Comparison of ENCODE assay signal across 16 cellular contexts in the genomic region with DNA sequence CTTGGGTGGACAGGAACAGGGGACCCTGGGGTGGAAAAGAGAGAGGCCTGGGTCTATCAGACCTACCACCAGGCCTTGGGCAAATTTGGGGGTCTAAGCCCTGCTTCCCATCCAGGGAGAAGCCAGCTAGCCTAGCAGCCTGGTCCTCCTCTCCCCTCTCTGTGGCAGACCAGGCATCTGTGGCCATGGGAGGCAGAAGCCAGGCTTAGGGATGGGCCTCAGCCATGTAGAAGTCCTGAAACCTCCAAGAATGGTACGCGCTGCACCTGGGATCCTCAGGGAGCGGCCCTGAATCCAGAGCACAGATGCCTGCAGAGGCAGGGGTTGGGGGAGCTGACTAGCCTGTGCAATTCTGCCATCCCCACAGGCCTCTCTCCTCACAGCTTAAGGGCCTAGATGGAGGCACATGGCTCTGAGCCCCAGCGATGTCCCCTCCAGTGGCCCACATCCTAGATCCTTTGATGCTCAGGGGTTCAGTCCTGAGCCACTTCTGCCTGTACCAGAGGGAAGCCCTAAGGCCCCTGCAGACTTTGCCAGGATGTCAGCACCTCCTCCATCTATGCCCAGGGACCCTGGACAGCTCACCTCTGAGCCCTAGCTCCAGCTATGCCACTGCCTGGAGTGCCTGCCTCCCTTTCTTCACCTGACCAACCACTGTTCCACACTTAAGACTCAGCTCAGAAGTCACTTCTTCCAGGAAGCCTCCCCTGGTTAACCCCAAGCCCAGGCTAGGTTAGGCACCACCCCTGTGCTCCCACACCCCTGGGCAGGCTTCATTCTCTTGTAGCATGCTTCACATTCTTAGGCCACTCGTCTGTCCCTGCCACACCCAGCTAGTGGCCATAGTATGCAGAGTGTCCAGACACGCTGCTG. TPM values are rescaled to one million over a fixed set of nuclear protein-coding genes. Genes with fewer than 3 reads are reported as not detected.
DNase-seq lines count a peak whose midpoint lies in the region; ATAC-seq and TF ChIP-seq lines count a peak whose summit lies in the region.
"Had no signal": no experiment of that assay in that cellular context is flagged by ENCODE, and none has a peak within 500 bp of the region (broad histone marks: within the 10 kb centered on the region; RNA-seq: fewer than 3 reads in every experiment).

No MANE protein-coding gene starts in this region.

- TF ChIP-seq EP300 in Ishikawa (IDR thresholded peaks at IDR 0.05; ENCODE audit: borderline replicate concordance): no peak

- H3K9ac ChIP-seq in endodermal cell (ENCODE audit: extremely low read depth, low read length, poor library complexity, severe bottlenecking) (no peak overlapping the region), trophoblast cell (ENCODE audit: low read length) (no peak overlapping the region)

- no peak overlapping the region for H3K27ac ChIP-seq in endodermal cell (ENCODE audit: low read depth, low read length)
- no peak overlapping the region for H3K27ac ChIP-seq in trophoblast cell (ENCODE audit: low read depth, low read length)
- H3K27ac ChIP-seq: coronary artery had no signal

- peak; percentile 70 for DNase-seq in Caki2 (ENCODE audit: low read depth)
- peak; percentile 63 for DNase-seq in endodermal cell
- DNase-seq in trophoblast cell: peak; percentile 36 to 52
- DNase-seq in NCI-H2227 treated with DMSO at 0.1 percent for 48 hours (lab: John Stamatoyannopoulos, UW): no peak
- DNase-seq in NK-92 treated with Interleukin-12 subunit alpha and Interleukin-12 subunit beta, amount 100 ng/mL, for 24 hours (lab: John Stamatoyannopoulos, UW): no peak
- DNase-seq: activated CD4-positive, alpha-beta memory T cell treated with anti-CD3 and anti-CD28 coated beads, Interleukin-2, amount 10 ng/mL, durations not matched to agents 7 days and 5 days; kidney glomerular epithelial cell; NCI-H187; nucleus accumbens; stimulated activated CD4-positive, alpha-beta T cell treated with anti-CD3 and anti-CD28 coated beads, Interleukin-2, amount 100 ng/mL, for 24 hours; stimulated activated naive CD4-positive, alpha-beta T cell; T-helper 2 cell had no signal

- peaks cover 23% of the 10 kb centered on the region for H3K4me1 Mint-ChIP-seq in endodermal cell
- H3K4me1 Mint-ChIP-seq: activated CD4-positive, alpha-beta memory T cell treated with anti-CD3 and anti-CD28 coated beads, Interleukin-2, amount 10 ng/mL, durations not matched to agents 7 days and 5 days had no signal

- H3K79me1 ChIP-seq in trophoblast cell (ENCODE audit: low read length): no peaks in the 10 kb centered on the region

- no peak overlapping the region for H3K4ac ChIP-seq in trophoblast cell (ENCODE audit: low read depth, low read length)

- H3K18ac ChIP-seq in trophoblast cell (ENCODE audit: low read length): no peak overlapping the region

- TF ChIP-seq CTCF in endodermal cell (conservative IDR thresholded peaks at IDR 0.05): no peak

- no peak overlapping the region for H3K4me3 ChIP-seq in endodermal cell (ENCODE audit: low read length)
- no peak overlapping the region for H3K4me3 ChIP-seq in trophoblast cell (ENCODE audit: low read depth, low read length)
- H3K4me3 ChIP-seq: coronary artery had no signal

- H2BK12ac ChIP-seq in trophoblast cell (ENCODE audit: low read length): no peak overlapping the region

- no peaks in the 10 kb centered on the region for H3K9me3 Mint-ChIP-seq in endodermal cell
- H3K9me3 Mint-ChIP-seq: activated CD4-positive, alpha-beta memory T cell treated with anti-CD3 and anti-CD28 coated beads, Interleukin-2, amount 10 ng/mL, durations not matched to agents 7 days and 5 days had no signal

- H3K79me2 ChIP-seq in trophoblast cell (ENCODE audit: control insufficient read depth, insufficient read depth, low read length, poor library complexity): no peaks in the 10 kb centered on the region

- in situ Hi-C loops in Caki2 (cut with HindIII; ENCODE audit: low pct_unique_long_range_greater_than_20kb, low sequenced_read_pairs): no loop called here

- no peaks in the 10 kb centered on the region for H3K9me3 ChIP-seq in endodermal cell (ENCODE audit: control insufficient read depth, low read length)
- peaks cover 1% of the 10 kb centered on the region for H3K9me3 ChIP-seq in trophoblast cell (ENCODE audit: insufficient read depth, low read depth, low read length)

- no peaks in the 10 kb centered on the region for H3K36me3 ChIP-seq in endodermal cell (ENCODE audit: control insufficient read depth, insufficient read depth, low read length)
- H3K36me3 ChIP-seq in trophoblast cell (ENCODE audit: control insufficient read depth in 1 of 2, insufficient read depth in 2 of 2, low read length in 2 of 2): no peaks in the 10 kb centered on the region

- H2AFZ ChIP-seq in trophoblast cell (ENCODE audit: insufficient read depth, low read length, poor library complexity): no peak overlapping the region

- no peaks in the 10 kb centered on the region for H3K36me3 Mint-ChIP-seq in endodermal cell (ENCODE audit: low read depth)
- H3K36me3 Mint-ChIP-seq: activated naive CD8-positive, alpha-beta T cell had no signal

- no peak overlapping the region for H2BK120ac ChIP-seq in trophoblast cell (ENCODE audit: insufficient read depth, low read length, poor library complexity)

- 89 to 91% methylated on average over 6 of the region's 6 CpGs for WGBS in endodermal cell (ENCODE audit: insufficient coverage in 1 of 2, insufficient read length in 1 of 2), 2 experiments
- no CpG with 5 or more reads among the region's 6 CpGs for WGBS in trophoblast cell (ENCODE audit: extremely low coverage, insufficient coverage, insufficient read length)

- H2AK5ac ChIP-seq in trophoblast cell (ENCODE audit: low read length): no peak overlapping the region

- no peak overlapping the region for H3K23ac ChIP-seq in trophoblast cell (ENCODE audit: low read length)

- H3K4me2 ChIP-seq in trophoblast cell (ENCODE audit: low read length): no peak overlapping the region

- H3K14ac ChIP-seq in trophoblast cell (ENCODE audit: low read length): no peak overlapping the region

- no peak overlapping the region for H4K8ac ChIP-seq in trophoblast cell (ENCODE audit: low read depth, low read length)

- H3K4me3 Mint-ChIP-seq in endodermal cell: no peak overlapping the region
- H3K4me3 Mint-ChIP-seq: activated CD4-positive, alpha-beta memory T cell treated with anti-CD3 and anti-CD28 coated beads, Interleukin-2, amount 10 ng/mL, durations not matched to agents 7 days and 5 days; activated naive CD8-positive, alpha-beta T cell had no signal

- no peaks in the 10 kb centered on the region for H3K4me1 ChIP-seq in endodermal cell (ENCODE audit: control insufficient read depth, insufficient read depth, low read length)
- H3K4me1 ChIP-seq in trophoblast cell (ENCODE audit: control insufficient read depth in 1 of 2, insufficient read depth in 2 of 2, low read length in 2 of 2): peaks cover 2 to 12% of the 10 kb centered on the region in 2 experiments

- no peak overlapping the region for H4K12ac ChIP-seq in trophoblast cell (ENCODE audit: low read depth, low read length)

- H3K27me3 Mint-ChIP-seq in endodermal cell (ENCODE audit: insufficient read depth): no peaks in the 10 kb centered on the region
- H3K27me3 Mint-ChIP-seq: activated naive CD8-positive, alpha-beta T cell had no signal

- H3K27me3 ChIP-seq in endodermal cell (ENCODE audit: control insufficient read depth, insufficient read depth, low read length, poor library complexity, severe bottlenecking) (no peaks in the 10 kb centered on the region), trophoblast cell (ENCODE audit: insufficient read depth, low read length) (no peaks in the 10 kb centered on the region)

- no peak for TF ChIP-seq RAD21 in Ishikawa (IDR thresholded peaks at IDR 0.05; ENCODE audit: low read depth)

- H2BK5ac ChIP-seq in trophoblast cell (ENCODE audit: low read depth, low read length, poor library complexity): no peak overlapping the region

- ATAC-seq in GM21447 (IDR thresholded peaks at IDR 0.05; ENCODE audit: unreplicated experiment): no peak

- H3K27ac Mint-ChIP-seq in endodermal cell: no peak overlapping the region
- H3K27ac Mint-ChIP-seq: activated CD4-positive, alpha-beta memory T cell treated with anti-CD3 and anti-CD28 coated beads, Interleukin-2, amount 10 ng/mL, durations not matched to agents 7 days and 5 days; activated naive CD8-positive, alpha-beta T cell had no signal

- no peak overlapping the region for H4K91ac ChIP-seq in trophoblast cell (ENCODE audit: low read depth, low read length)

TF ChIP-seq in Ishikawa, 13 proteins besides CTCF, POLR2A, EP300 and RAD21 (continues in another document):
- no peak for TF ChIP-seq CEBPB (IDR thresholded peaks at IDR 0.05)
- TF ChIP-seq ZBTB7A (IDR thresholded peaks at IDR 0.05; ENCODE audit: low read depth): no peak
- TF ChIP-seq CREB1 (IDR thresholded peaks at IDR 0.05; ENCODE audit: low read depth): no peak
- peak; percentile 92 for TF ChIP-seq TEAD4 (IDR thresholded peaks at IDR 0.05)
- TF ChIP-seq TAF1 (IDR thresholded peaks at IDR 0.05; ENCODE audit: low read depth): no peak
- peak; percentile 60 for TF ChIP-seq TCF12 (IDR thresholded peaks at IDR 0.05; ENCODE audit: low read depth)
- TF ChIP-seq EGR1 (IDR thresholded peaks at IDR 0.05): no peak
- TF ChIP-seq, protein P1, sequence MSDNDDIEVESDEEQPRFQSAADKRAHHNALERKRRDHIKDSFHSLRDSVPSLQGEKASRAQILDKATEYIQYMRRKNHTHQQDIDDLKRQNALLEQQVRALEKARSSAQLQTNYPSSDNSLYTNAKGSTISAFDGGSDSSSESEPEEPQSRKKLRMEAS (IDR thresholded peaks at IDR 0.05): peak; percentile 79

RNA-seq across cellular contexts. Expression of gene GRID1, which starts 21.1 kb away (rescaled TPM):
- 2.6 and 6.6 TPM in 2 replicates for total RNA-seq in Caki2 (2014; rRNA removed; shearing (Covaris generic); ENCODE audit: low replicate concordance)
- under 1 TPM; 0.13 to 0.53 TPM for total RNA-seq in endodermal cell
- polyA plus RNA-seq in endodermal cell (2013, experiment 1 of 2): 1.1 TPM
- 0.87 TPM for polyA plus RNA-seq in endodermal cell (2013, experiment 2 of 2)
- 0.15 and 0.32 TPM in 2 replicates for polyA plus RNA-seq in trophoblast cell (2013)
- total RNA-seq: activated CD4-positive, alpha-beta memory T cell treated with anti-CD3 and anti-CD28 coated beads, Interleukin-2, amount 10 ng/mL, durations not matched to agents 7 days and 5 days had no signal

Comparison
In these comparisons a context has a peak if more than half of its experiments do, and no peak if none do; other contexts are left out.
1. DNase-seq: peak in Caki2 (single experiment), endodermal cell (single experiment) and trophoblast cell (2 of 2); none in NCI-H2227 treated with DMSO at 0.1 percent for 48 hours (single experiment) and NK-92 treated with Interleukin-12 subunit alpha and Interleukin-12 subunit beta, amount 100 ng/mL, for 24 hours (single experiment).